ENCODE assay signal across 26 cellular contexts in genomic region chr10:129787557-129787956, GRCh38.
"Had no signal": no experiment of that assay in that cellular context is flagged by ENCODE, and none has a peak within 500 bp of the region (broad histone marks: within the 10 kb centered on the region; RNA-seq: fewer than 3 reads in every experiment).

No MANE protein-coding gene starts in this region.

- H3K27ac ChIP-seq: neutrophil, ovary, parathyroid adenoma, psoas muscle, right lobe of liver, sigmoid colon, stomach, thoracic aorta, thyroid gland, tibial nerve, upper lobe of right lung, uterus had no signal

- ATAC-seq: naive thymus-derived CD8-positive, alpha-beta T cell; natural killer cell treated with Interleukin-12 subunit alpha and Interleukin-12 subunit beta and Interleukin-15 and Interleukin-18, amount 100 ng/mL, for 72 hours; right cardiac atrium; right lobe of liver; stimulated activated effector memory CD8-positive, alpha-beta T cell treated with anti-CD3 and anti-CD28 coated beads, Interleukin-12 subunit alpha, Interleukin-12 subunit beta, amount 100 ng/mL, for 72 hours; stimulated activated naive B cell treated with anti-CD40 and anti-IgM and Interleukin-4, amounts not matched to agents 10 μg/mL and 1 μg/mL and 100 μg/mL, for 72 hours; upper lobe of right lung had no signal

- H2AFZ ChIP-seq: parathyroid adenoma had no signal

- H3K79me2 ChIP-seq: parathyroid adenoma had no signal

- H3K36me3 ChIP-seq: neutrophil, ovary, right lobe of liver, sigmoid colon, stomach, thoracic aorta, thyroid gland, upper lobe of right lung, uterus had no signal

- H3K9ac ChIP-seq: parathyroid adenoma had no signal

- H3K27me3 ChIP-seq: neutrophil, ovary, right lobe of liver, sigmoid colon, stomach, thyroid gland, tibial nerve, upper lobe of right lung, uterus had no signal

- H3K4me1 ChIP-seq: parathyroid adenoma, psoas muscle, right lobe of liver, sigmoid colon, stomach, thyroid gland, upper lobe of right lung, uterus had no signal

- H3K4me3 ChIP-seq: ovary, psoas muscle, right lobe of liver, sigmoid colon, stomach, thoracic aorta, thyroid gland, tibial nerve, upper lobe of right lung, uterus had no signal

- FAIRE-seq: small intestine had no signal

- H3K9me3 ChIP-seq: neutrophil, psoas muscle, right lobe of liver, thyroid gland, upper lobe of right lung, uterus had no signal

- DNase-seq: naive thymus-derived CD8-positive, alpha-beta T cell; nephron progenitor cell; nucleus accumbens; ovary; posterior cingulate gyrus; psoas muscle; right cardiac atrium; right lobe of liver; sigmoid colon; small intestine; stimulated activated CD4-positive, alpha-beta T cell treated with anti-CD3 and anti-CD28 coated beads, Interleukin-15, amount 100 ng/mL, for 24 hours; stimulated activated CD4-positive, alpha-beta T cell treated with anti-CD3 and anti-CD28 coated beads, Interleukin-2, amount 100 ng/mL, for 24 hours; stimulated activated CD4-positive, alpha-beta T cell treated with anti-CD3 and anti-CD28 coated beads, Interleukin-2, amount 100 ng/mL, for 48 hours; stimulated activated CD4-positive, alpha-beta T cell treated with anti-CD3 and anti-CD28 coated beads, Interleukin-4, amount 100 ng/mL, for 24 hours; stimulated activated naive B cell treated with anti-CD40 and anti-IgM and Interleukin-4, amounts not matched to agents 10 μg/mL and 1 μg/mL and 100 μg/mL, for 72 hours; stimulated activated naive CD4-positive, alpha-beta T cell treated with Interleukin-2 at 50 U/mL for 16 hours; stomach; thyroid gland; uterus had no signal
